Comparison of ENCODE assay signal across 16 cellular contexts in the genomic region with DNA sequence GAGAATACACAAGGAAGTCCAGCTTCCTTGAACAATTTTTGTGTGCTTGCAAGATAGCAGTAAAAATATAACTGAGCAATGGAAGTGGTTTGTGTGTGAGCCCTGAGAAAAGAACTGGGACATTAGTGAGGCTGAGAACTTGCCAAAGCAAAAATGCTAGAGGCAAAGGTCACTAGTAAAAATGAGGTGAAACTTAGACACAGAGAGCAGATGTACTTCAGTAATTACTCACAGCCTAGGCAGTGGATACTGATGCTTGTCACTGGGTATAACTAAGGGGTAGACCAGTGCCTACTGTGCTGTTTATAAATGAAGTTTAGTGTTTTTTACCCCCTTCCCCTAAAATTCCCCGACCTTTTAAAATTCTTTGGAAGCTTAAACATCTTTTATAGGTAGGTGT.
A peak's percentile ranks its signal among the peaks of the same experiment; 100 is the strongest.
DNase-seq lines count a peak whose midpoint lies in the region; ATAC-seq lines count a peak whose summit lies in the region.
"Had no signal": no experiment of that assay in that cellular context is flagged by ENCODE, and none has a peak within 500 bp of the region (broad histone marks: within the 10 kb centered on the region; RNA-seq: fewer than 3 reads in every experiment).

No MANE protein-coding gene starts in this region.

- H3K4me3 ChIP-seq in skeletal muscle cell (ENCODE audit: low read depth, low read length), result no peak overlapping the region
- H3K4me3 ChIP-seq: cardiac muscle cell, uterus had no signal

- H3K9me3 Mint-ChIP-seq in naive thymus-derived CD8-positive, alpha-beta T cell, result peaks cover 0 to 20% (median 7%) of the 10 kb centered on the region in 9 donors
- H3K9me3 Mint-ChIP-seq in activated CD4-positive, alpha-beta memory T cell treated with anti-CD3 and anti-CD28 coated beads for 36 hours, result peaks cover 21% of the 10 kb centered on the region

- CTCF ChIA-PET in activated CD4-positive, alpha-beta memory T cell treated with anti-CD3 and anti-CD28 coated beads for 36 hours (lab: Charles Lee), result no interaction called here

- H3K27ac Mint-ChIP-seq in naive thymus-derived CD8-positive, alpha-beta T cell, result no peak overlapping the region
- H3K27ac Mint-ChIP-seq in activated CD4-positive, alpha-beta memory T cell treated with anti-CD3 and anti-CD28 coated beads for 36 hours, result no peak overlapping the region

- DNase-seq in HCEC 1CT (peak; percentile 18), skeletal muscle cell (ENCODE audit: low read depth) (peak; percentile 24), NCI-H446 treated with DMSO at 0.1 percent for 48 hours (lab: John Stamatoyannopoulos, UW) (no peak)
- DNase-seq in naive thymus-derived CD8-positive, alpha-beta T cell, result no peak
- no peak for DNase-seq in activated CD4-positive, alpha-beta memory T cell treated with anti-CD3 and anti-CD28 coated beads for 36 hours
- DNase-seq: erythroblast; NCI-H1417; NCI-H69; SHP77 treated with DMSO at 0.1 percent for 48 hours; stimulated activated CD4-positive, alpha-beta T cell treated with anti-CD3 and anti-CD28 coated beads, Interleukin-1b, Interleukin-23, amount 100 ng/mL, for 48 hours; uterus had no signal

- no peak overlapping the region for H3K4me3 Mint-ChIP-seq in naive thymus-derived CD8-positive, alpha-beta T cell
- no peak overlapping the region for H3K4me3 Mint-ChIP-seq in activated CD4-positive, alpha-beta memory T cell treated with anti-CD3 and anti-CD28 coated beads for 36 hours

- intact Hi-C loops in activated CD4-positive, alpha-beta memory T cell treated with anti-CD3 and anti-CD28 coated beads for 36 hours (cut with micrococcal nuclease), result no loop called here

- H3K4me1 Mint-ChIP-seq in naive thymus-derived CD8-positive, alpha-beta T cell, result peaks cover 9 to 16% (median 11%) of the 10 kb centered on the region in 4 donors
- H3K4me1 Mint-ChIP-seq in activated CD4-positive, alpha-beta memory T cell treated with anti-CD3 and anti-CD28 coated beads for 36 hours (ENCODE audit: low read depth), result peaks cover 12% of the 10 kb centered on the region

- H3K36me3 Mint-ChIP-seq in naive thymus-derived CD8-positive, alpha-beta T cell, result peaks cover 0 to 7% (median 0%) of the 10 kb centered on the region in 3 donors
- H3K36me3 Mint-ChIP-seq in activated CD4-positive, alpha-beta memory T cell treated with anti-CD3 and anti-CD28 coated beads for 36 hours, result peaks cover 3% of the 10 kb centered on the region

- ATAC-seq in GM18499 (IDR thresholded peaks at IDR 0.05; ENCODE audit: insufficient read depth, unreplicated experiment) (peak; percentile 46), HG03520 (IDR thresholded peaks at IDR 0.05; ENCODE audit: unreplicated experiment) (peak; percentile 67), GM19452 (IDR thresholded peaks at IDR 0.05; ENCODE audit: unreplicated experiment) (no peak)
- ATAC-seq in naive thymus-derived CD8-positive, alpha-beta T cell, result no peak
- ATAC-seq: sciatic nerve had no signal

- POLR2A ChIA-PET in naive thymus-derived CD8-positive, alpha-beta T cell (lab: Charles Lee), result no interaction called here
- POLR2A ChIA-PET in activated CD4-positive, alpha-beta memory T cell treated with anti-CD3 and anti-CD28 coated beads for 36 hours (lab: Charles Lee), result no interaction called here

- no peaks in the 10 kb centered on the region for H3K27me3 Mint-ChIP-seq in naive thymus-derived CD8-positive, alpha-beta T cell
- no peaks in the 10 kb centered on the region for H3K27me3 Mint-ChIP-seq in activated CD4-positive, alpha-beta memory T cell treated with anti-CD3 and anti-CD28 coated beads for 36 hours

Comparison
In these comparisons a context has a peak if more than half of its experiments do, and no peak if none do; other contexts are left out.
1. ATAC-seq: peak in GM18499 (single experiment) and HG03520 (single experiment); none in naive thymus-derived CD8-positive, alpha-beta T cell (0 of 2) and GM19452 (single experiment).
2. DNase-seq: peak in HCEC 1CT (single experiment) and skeletal muscle cell (single experiment); none in naive thymus-derived CD8-positive, alpha-beta T cell (0 of 10), NCI-H446 treated with DMSO at 0.1 percent for 48 hours (single experiment) and activated CD4-positive, alpha-beta memory T cell treated with anti-CD3 and anti-CD28 coated beads for 36 hours (single experiment).